Comparison of ENCODE assay signal across 10 cellular contexts in genomic region chr2:235055891-235056516, GRCh38.
A peak's percentile ranks its signal among the peaks of the same experiment; 100 is the strongest.
DNase-seq lines count a peak whose midpoint lies in the region; ATAC-seq, FAIRE-seq and TF ChIP-seq lines count a peak whose summit lies in the region.
"Had no signal": no experiment of that assay in that cellular context is flagged by ENCODE, and none has a peak within 500 bp of the region (broad histone marks: within the 10 kb centered on the region; RNA-seq: fewer than 3 reads in every experiment).

No MANE protein-coding gene starts in this region.

- no peak for DNase-seq in AG09309 (ENCODE audit: low read depth)
- DNase-seq in HuH-7 (ENCODE audit: low spot score) = peak; percentile 90
- no peak for DNase-seq in astrocyte (ENCODE audit: low read depth)
- DNase-seq in left colon = peak in 1 of 2 donors; percentile 48
- no peak for DNase-seq in occipital lobe (lab: John Stamatoyannopoulos, UW)
- no peak for DNase-seq in T-helper 17 cell
- no peak for DNase-seq in immature natural killer cell
- DNase-seq: activated CD4-positive, alpha-beta T cell treated with anti-CD3 and anti-CD28 coated beads, Interleukin-2, amount 50 U/mL, for 48 hours; naive B cell had no signal

- no peaks in the 10 kb centered on the region for H3K9me3 ChIP-seq in astrocyte (ENCODE audit: insufficient read depth, low read depth, low read length)
- H3K9me3 ChIP-seq in T-helper 17 cell (ENCODE audit: control insufficient read depth, low read length, poor library complexity, severe bottlenecking) = no peaks in the 10 kb centered on the region

- peaks cover 47% of the 10 kb centered on the region for H3K36me3 ChIP-seq in astrocyte (ENCODE audit: insufficient read depth, low read length)

- H3K36me3 Mint-ChIP-seq in astrocyte (ENCODE audit: low read depth, unreplicated experiment) = peaks cover 21% of the 10 kb centered on the region
- H3K36me3 Mint-ChIP-seq in T-helper 17 cell (ENCODE audit: low read depth) = no peaks in the 10 kb centered on the region
- H3K36me3 Mint-ChIP-seq in immature natural killer cell = no peaks in the 10 kb centered on the region

- H4K20me1 ChIP-seq in astrocyte (ENCODE audit: insufficient read depth, low read length) = peaks cover 53% of the 10 kb centered on the region

- peaks cover 23% of the 10 kb centered on the region for H3K4me1 ChIP-seq in astrocyte (ENCODE audit: insufficient read depth, low read length)

- H3K27ac ChIP-seq in astrocyte (ENCODE audit: low read depth, low read length) = no peak overlapping the region

- TF ChIP-seq CTCF in AG09309 (IDR thresholded peaks at IDR 0.05; ENCODE audit: control insufficient read depth, insufficient read depth, low read depth, low read length, missing control alignments) (peak; percentile 44), astrocyte (IDR thresholded peaks at IDR 0.05; ENCODE audit: insufficient read depth, low read depth, low read length) (peak; percentile 35)

- H3K9ac ChIP-seq in astrocyte (ENCODE audit: low read length) = no peak overlapping the region

- no peaks in the 10 kb centered on the region for H3K27me3 ChIP-seq in astrocyte (ENCODE audit: insufficient read depth, low read length)

- intact Hi-C loops in left colon (cut with DNase I, micrococcal nuclease) = no loop called here

- H3K27me3 Mint-ChIP-seq in astrocyte (ENCODE audit: low read depth, unreplicated experiment) = no peaks in the 10 kb centered on the region
- peaks cover 56% of the 10 kb centered on the region for H3K27me3 Mint-ChIP-seq in T-helper 17 cell
- peaks cover 4 to 10% (median 8%) of the 10 kb centered on the region in 3 donors for H3K27me3 Mint-ChIP-seq in immature natural killer cell (ENCODE audit: low read depth in 3 of 3)

- H2AFZ ChIP-seq in astrocyte (ENCODE audit: low read depth, low read length) = no peak overlapping the region

- H3K79me2 ChIP-seq in astrocyte (ENCODE audit: insufficient read depth, low read length) = peaks cover 30% of the 10 kb centered on the region

- no peak overlapping the region for H3K4me2 ChIP-seq in astrocyte (ENCODE audit: low read length)

- ATAC-seq in left colon (peak; percentile 51), T-helper 17 cell (no peak), GM21381 (IDR thresholded peaks at IDR 0.05; ENCODE audit: unreplicated experiment) (no peak)

- H3K9me3 Mint-ChIP-seq in astrocyte (ENCODE audit: unreplicated experiment) (peaks cover 6% of the 10 kb centered on the region), immature natural killer cell (no peaks in the 10 kb centered on the region)

- H3K4me1 Mint-ChIP-seq in astrocyte (ENCODE audit: low read depth, unreplicated experiment) (peaks cover 13% of the 10 kb centered on the region), T-helper 17 cell (peaks cover 3% of the 10 kb centered on the region), immature natural killer cell (peaks cover 0 to 9% of the 10 kb centered on the region in 2 donors)

- no peak overlapping the region for H3K4me3 Mint-ChIP-seq in astrocyte (ENCODE audit: unreplicated experiment)
- H3K4me3 Mint-ChIP-seq in T-helper 17 cell = no peak overlapping the region
- H3K4me3 Mint-ChIP-seq in immature natural killer cell = no peak overlapping the region
- H3K4me3 Mint-ChIP-seq: naive B cell had no signal

- H3K4me3 ChIP-seq in AG09309 (ENCODE audit: control insufficient read depth, low read depth, low read length) = no peak overlapping the region
- no peak overlapping the region for H3K4me3 ChIP-seq in astrocyte (ENCODE audit: insufficient read depth, low read depth, low read length)

- H3K27ac Mint-ChIP-seq in astrocyte (ENCODE audit: unreplicated experiment) (peak overlapping the region; percentile 63), T-helper 17 cell (no peak overlapping the region), immature natural killer cell (no peak overlapping the region)

- no peak for FAIRE-seq in astrocyte (lab: Jason Lieb, UNC)
